In genomic region chr13:57629391-57629804, GRCh38 we compare ENCODE assay signal across 8 cellular contexts. TPM values are rescaled to one million over a fixed set of nuclear protein-coding genes. Genes with fewer than 3 reads are reported as not detected.
DNase-seq lines count a peak whose midpoint lies in the region; ATAC-seq and TF ChIP-seq lines count a peak whose summit lies in the region.

No MANE protein-coding gene starts in this region.

- H3K4me1 ChIP-seq in heart left ventricle (peaks cover 0 to 33% (median 0%) of the 10 kb centered on the region in 12 donors), psoas muscle (peaks cover 10% of the 10 kb centered on the region)

- H3K9me3 Mint-ChIP-seq in activated CD4-positive, alpha-beta memory T cell treated with anti-CD3 and anti-CD28 coated beads for 36 hours, result peaks cover 11% of the 10 kb centered on the region

- no peaks in the 10 kb centered on the region for H3K36me3 ChIP-seq in heart left ventricle
- no peaks in the 10 kb centered on the region for H3K36me3 ChIP-seq in psoas muscle (ENCODE audit: insufficient read depth in 1 of 2, low read depth in 1 of 2)

- DNase-seq in GM10266 (ENCODE audit: extremely low spot score) (peak; percentile 14), heart left ventricle (peak in 4 of 5 donors; percentile 15 to 31 (median 22)), psoas muscle (no peak), DMS53 (lab: John Stamatoyannopoulos, UW) (no peak), NOMO-1 treated with dmso at 0.1 percent for 144 hours (lab: John Stamatoyannopoulos, UW; ENCODE audit: unreplicated experiment) (no peak), SIG-M5 (lab: John Stamatoyannopoulos, UW) (no peak)
- DNase-seq in activated CD4-positive, alpha-beta memory T cell treated with anti-CD3 and anti-CD28 coated beads for 36 hours, result no peak
- DNase-seq in effector CD4-positive, alpha-beta T cell, result no peak

- no peak overlapping the region for H3K27ac Mint-ChIP-seq in activated CD4-positive, alpha-beta memory T cell treated with anti-CD3 and anti-CD28 coated beads for 36 hours

- H3K27ac ChIP-seq in heart left ventricle (peak overlapping the region in 1 of 12 donors; percentile 8), psoas muscle (no peak overlapping the region)

- H3K4me1 Mint-ChIP-seq in activated CD4-positive, alpha-beta memory T cell treated with anti-CD3 and anti-CD28 coated beads for 36 hours (ENCODE audit: low read depth), result peaks cover 41% of the 10 kb centered on the region

- peaks cover 10% of the 10 kb centered on the region for H3K36me3 Mint-ChIP-seq in activated CD4-positive, alpha-beta memory T cell treated with anti-CD3 and anti-CD28 coated beads for 36 hours

- CTCF ChIA-PET in activated CD4-positive, alpha-beta memory T cell treated with anti-CD3 and anti-CD28 coated beads for 36 hours (lab: Charles Lee), result no interaction called here

- TF ChIP-seq POLR2A in heart left ventricle (IDR thresholded peaks at IDR 0.05), result no peak

- no peak for TF ChIP-seq CTCF in GM10266 (IDR thresholded peaks at IDR 0.05; ENCODE audit: control insufficient read depth, insufficient read depth, low read depth, missing control alignments)
- TF ChIP-seq CTCF in heart left ventricle (IDR thresholded peaks at IDR 0.05), result no peak
- no peak for TF ChIP-seq CTCF in psoas muscle (IDR thresholded peaks at IDR 0.05)

- peak overlapping the region; percentile 43 to 79 (median 65) for H3K4me3 ChIP-seq in heart left ventricle
- peak overlapping the region; percentile 67 for H3K4me3 ChIP-seq in psoas muscle

- WGBS in heart left ventricle, 4 donors, result 0 to 3% (median 1%) methylated on average over 26 to 29 of the region's 29 CpGs
- 1 to 2% (median 1%) methylated on average over 29 of the region's 29 CpGs for WGBS in psoas muscle, 3 donors

- H3K4me3 Mint-ChIP-seq in activated CD4-positive, alpha-beta memory T cell treated with anti-CD3 and anti-CD28 coated beads for 36 hours, result peak overlapping the region; percentile 44

- no peaks in the 10 kb centered on the region for H3K9me3 ChIP-seq in heart left ventricle
- H3K9me3 ChIP-seq in psoas muscle, result no peaks in the 10 kb centered on the region

- POLR2A ChIA-PET in activated CD4-positive, alpha-beta memory T cell treated with anti-CD3 and anti-CD28 coated beads for 36 hours (lab: Charles Lee), result no interaction called here

- intact Hi-C loops in activated CD4-positive, alpha-beta memory T cell treated with anti-CD3 and anti-CD28 coated beads for 36 hours (cut with micrococcal nuclease), result no loop called here
- intact Hi-C loops in heart left ventricle (cut with DNase I) (loop anchor here (2.0 to 10.0 kb wide), 8 partner anchors 85 to 1705 kb away; no protein-coding TSS in a partner anchor), psoas muscle (cut with DNase I) (loop anchor here in 1 of 2 donors (5.0 kb wide), 1 partner anchor 233 kb away; no protein-coding TSS in a partner anchor)

- H3K27me3 Mint-ChIP-seq in activated CD4-positive, alpha-beta memory T cell treated with anti-CD3 and anti-CD28 coated beads for 36 hours, result peaks cover 63% of the 10 kb centered on the region

- ATAC-seq in heart left ventricle (peak in 3 of 4 donors; percentile 1 to 25 (median 6)), psoas muscle (no peak)

- H3K27me3 ChIP-seq in heart left ventricle (peaks cover 0 to 61% (median 27%) of the 10 kb centered on the region in 9 donors), psoas muscle (ENCODE audit: insufficient read depth in 3 of 3, low read length in 2 of 3) (peaks cover 0 to 69% (median 27%) of the 10 kb centered on the region in 3 donors)

RNA-seq across cellular contexts. Expression of gene PCDH17, which starts 2.1 kb away (rescaled TPM):
- not detected for total RNA-seq in activated CD4-positive, alpha-beta memory T cell treated with anti-CD3 and anti-CD28 coated beads for 36 hours
- total RNA-seq in heart left ventricle, result 10 to 100 TPM in 1 of 9 donors, 1 to 10 TPM in 8; 2.0 to 17.5 (median 4.0) TPM
- 1 to 10 TPM in 1 of 2 donors, under 1 TPM in 1; 0.61 to 2.7 TPM for polyA plus RNA-seq in heart left ventricle
- 1 to 10 TPM in 1 of 4 donors, under 1 TPM in 3; 0.53 to 1.4 (median 0.79) TPM for total RNA-seq in psoas muscle
- polyA plus RNA-seq in psoas muscle, result under 1 TPM; 0.18 to 0.40 (median 0.35) TPM

Comparison
In these comparisons a context has a peak if more than half of its experiments do, and no peak if none do; other contexts are left out.
1. DNase-seq: peak in GM10266 (single experiment) and heart left ventricle (4 of 5); none in activated CD4-positive, alpha-beta memory T cell treated with anti-CD3 and anti-CD28 coated beads for 36 hours (single experiment), psoas muscle (0 of 2), DMS53 (single experiment), effector CD4-positive, alpha-beta T cell (single experiment), NOMO-1 treated with dmso at 0.1 percent for 144 hours (single experiment) and SIG-M5 (single experiment).
2. ATAC-seq: peak in heart left ventricle (3 of 4); none in psoas muscle (0 of 4).